Comparison of ENCODE assay signal across 18 cellular contexts in genomic region chr4:83589283-83589682, GRCh38. TPM values are rescaled to one million over a fixed set of nuclear protein-coding genes. Genes with fewer than 3 reads are reported as not detected.
DNase-seq lines count a peak whose midpoint lies in the region; ATAC-seq and TF ChIP-seq lines count a peak whose summit lies in the region.
"Had no signal": no experiment of that assay in that cellular context is flagged by ENCODE, and none has a peak within 500 bp of the region (broad histone marks: within the 10 kb centered on the region; RNA-seq: fewer than 3 reads in every experiment).

No MANE protein-coding gene starts in this region.

- TF ChIP-seq POLR2A in thyroid gland (IDR thresholded peaks at IDR 0.05), result peak in 1 of 2 donors; percentile 9
- no peak for TF ChIP-seq POLR2A in esophagus squamous epithelium (IDR thresholded peaks at IDR 0.05)

- no peak for DNase-seq in left ventricle myocardium superior
- DNase-seq in cardiac septum (ENCODE audit: low spot score), result no peak
- DNase-seq in NCI-H345 treated with DMSO at 0.1 percent for 48 hours (lab: John Stamatoyannopoulos, UW; ENCODE audit: unreplicated experiment), result peak; percentile 34
- DNase-seq in fibroblast of villous mesenchyme (ENCODE audit: low read depth), result peak; percentile 22
- no peak for DNase-seq in thyroid gland
- no peak for DNase-seq in AG08396 (ENCODE audit: low spot score)
- DNase-seq in esophagus squamous epithelium (lab: John Stamatoyannopoulos, UW), result no peak
- no peak for DNase-seq in central memory CD4-positive, alpha-beta T cell
- DNase-seq: ACHN; BE2C; CD8-positive, alpha-beta T cell; GF-D8; H7; MG63; NCI-H2029 treated with DMSO at 0.1 percent for 48 hours; NCI-H510A; SK-N-SH; T-helper 1 cell had no signal

- H3K36me3 ChIP-seq in thyroid gland (peaks cover 0 to 3% of the 10 kb centered on the region in 2 donors), esophagus squamous epithelium (no peaks in the 10 kb centered on the region)
- H3K36me3 ChIP-seq: BE2C, MG63 had no signal

- no peaks in the 10 kb centered on the region for H3K27me3 ChIP-seq in thyroid gland
- no peaks in the 10 kb centered on the region for H3K27me3 ChIP-seq in esophagus squamous epithelium
- H3K27me3 ChIP-seq: BE2C, MG63 had no signal

- TF ChIP-seq CTCF in fibroblast of villous mesenchyme (IDR thresholded peaks at IDR 0.05; ENCODE audit: insufficient read depth, low read depth, low read length), result no peak
- no peak for TF ChIP-seq CTCF in thyroid gland (IDR thresholded peaks at IDR 0.05)
- no peak for TF ChIP-seq CTCF in esophagus squamous epithelium (IDR thresholded peaks at IDR 0.05)

- H3K4me1 ChIP-seq in thyroid gland (peaks cover 0 to 9% of the 10 kb centered on the region in 2 donors), esophagus squamous epithelium (no peaks in the 10 kb centered on the region)
- H3K4me1 ChIP-seq: BE2C had no signal

- intact Hi-C loops in left ventricle myocardium superior (cut with micrococcal nuclease) (no loop called here), cardiac septum (cut with DNase I) (no loop called here), thyroid gland (cut with DNase I) (no loop called here), esophagus squamous epithelium (cut with DNase I) (no loop called here)

- 28 to 57% methylated on average over 3 of the region's 3 CpGs for WGBS in thyroid gland, 2 donors
- 69 to 71% methylated on average over 3 of the region's 3 CpGs for WGBS in esophagus squamous epithelium, 2 donors

- peak; percentile 17 for ATAC-seq in left ventricle myocardium superior
- ATAC-seq: CD8-positive, alpha-beta T cell had no signal

- H3K9me3 ChIP-seq in thyroid gland (no peaks in the 10 kb centered on the region), esophagus squamous epithelium (no peaks in the 10 kb centered on the region)
- H3K9me3 ChIP-seq: BE2C, MG63, SK-N-SH had no signal

- H3K27ac ChIP-seq in thyroid gland, result peak overlapping the region in 2 of 3 donors; percentile 31 to 42
- H3K27ac ChIP-seq in esophagus squamous epithelium, result no peak overlapping the region

- no peak overlapping the region for H3K4me3 ChIP-seq in fibroblast of villous mesenchyme (ENCODE audit: low read depth, low read length)
- H3K4me3 ChIP-seq in thyroid gland (replicated peaks in 1 of 3), result no peak overlapping the region
- H3K4me3 ChIP-seq in esophagus squamous epithelium, result no peak overlapping the region
- H3K4me3 ChIP-seq: MG63 had no signal

RNA-seq across cellular contexts. Expression of gene GPAT3, which starts 53.4 kb away (rescaled TPM):
- 38.9 TPM for total RNA-seq in left ventricle myocardium superior
- 38.5 TPM for total RNA-seq in cardiac septum
- total RNA-seq in fibroblast of villous mesenchyme, result 1.3 and 15.1 TPM in 2 replicates
- total RNA-seq in thyroid gland, result 10 to 100 TPM; 38.3 to 73.5 (median 62.9) TPM
- total RNA-seq in esophagus squamous epithelium, result 1 to 10 TPM; 3.3 to 7.2 (median 4.2) TPM

Comparison
In these comparisons a context has a peak if more than half of its experiments do, and no peak if none do; other contexts are left out.
1. DNase-seq: peak in NCI-H345 treated with DMSO at 0.1 percent for 48 hours (single experiment) and fibroblast of villous mesenchyme (single experiment); none in left ventricle myocardium superior (single experiment), cardiac septum (single experiment), thyroid gland (0 of 2), AG08396 (single experiment), esophagus squamous epithelium (single experiment) and central memory CD4-positive, alpha-beta T cell (single experiment).
2. H3K27ac ChIP-seq: peak in thyroid gland (2 of 3); none in esophagus squamous epithelium (0 of 4).